12 cellular contexts compared by ENCODE assay signal in the genomic region with DNA sequence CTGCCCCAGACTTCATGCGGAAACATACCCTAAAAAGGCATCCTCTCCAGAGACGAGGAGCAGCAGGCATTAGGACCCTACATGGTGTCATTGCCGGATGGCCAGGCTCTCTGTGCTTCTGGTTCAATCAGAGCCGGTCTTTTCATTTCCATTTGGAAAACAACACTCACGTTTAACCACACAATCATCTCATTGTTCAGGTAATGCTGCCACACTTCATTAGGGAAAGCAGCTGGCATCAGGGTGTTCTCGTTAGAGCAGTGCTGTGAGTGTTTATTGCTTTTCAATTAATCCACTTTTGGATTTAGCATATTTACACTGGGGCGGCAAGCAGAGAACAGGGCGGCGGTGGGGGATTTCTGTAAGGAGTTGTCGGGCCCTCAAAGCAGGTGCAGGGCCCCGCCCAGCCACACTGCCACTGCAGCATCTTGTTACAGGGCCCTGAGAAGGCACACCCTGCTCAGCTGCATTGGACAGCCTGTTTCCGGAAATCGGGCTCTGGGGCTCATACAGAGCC.
DNase-seq lines count a peak whose midpoint lies in the region; ATAC-seq and TF ChIP-seq lines count a peak whose summit lies in the region.
"Had no signal": no experiment of that assay in that cellular context is flagged by ENCODE, and none has a peak within 500 bp of the region (broad histone marks: within the 10 kb centered on the region; RNA-seq: fewer than 3 reads in every experiment).

No MANE protein-coding gene starts in this region.

- no peaks in the 10 kb centered on the region for H3K4me1 ChIP-seq in mucosa of descending colon (ENCODE audit: low read depth)
- H3K4me1 ChIP-seq: thyroid gland had no signal

- no peak overlapping the region for H3K4me3 ChIP-seq in mucosa of descending colon
- H3K4me3 ChIP-seq in lower leg skin (ENCODE audit: low read depth, poor library complexity, severe bottlenecking): no peak overlapping the region
- H3K4me3 ChIP-seq: K562, thyroid gland had no signal

- DNase-seq in COR-L47 (lab: John Stamatoyannopoulos, UW) (peak; percentile 97), NCI-H187 treated with DMSO at 0.1 percent for 48 hours (lab: John Stamatoyannopoulos, UW) (peak; percentile 99), mucosa of descending colon (peak; percentile 66 to 80 (median 68)), lower leg skin (ENCODE audit: low spot score in 2 of 2) (no peak)
- no peak for DNase-seq in stimulated activated CD4-positive, alpha-beta T cell treated with anti-CD3 and anti-CD28 coated beads, Interleukin-2, amount 100 ng/mL, for 48 hours
- DNase-seq in activated T-cell treated with anti-CD3 and anti-CD28 coated beads, Interleukin-2, amount 50 U/mL, for 48 hours: no peak
- no peak for DNase-seq in stimulated activated CD4-positive, alpha-beta T cell treated with anti-CD3 and anti-CD28 coated beads, Interleukin-4, amount 100 ng/mL, for 4 hours
- DNase-seq: activated CD4-positive, alpha-beta T cell treated with anti-CD3 and anti-CD28 coated beads, Interleukin-2, amount 10 ng/mL, durations not matched to agents 24 days and 14 days; GF-D8; thyroid gland had no signal

- no peaks in the 10 kb centered on the region for H3K9me3 ChIP-seq in mucosa of descending colon
- H3K9me3 ChIP-seq: thyroid gland had no signal

- H3K27ac ChIP-seq in angular gyrus (ENCODE audit: low read depth, low read length): peak overlapping the region; percentile 37
- H3K27ac ChIP-seq: thyroid gland had no signal

- TF ChIP-seq CTCF in mucosa of descending colon (IDR thresholded peaks at IDR 0.05) (no peak), lower leg skin (IDR thresholded peaks at IDR 0.05) (no peak)

- no peaks in the 10 kb centered on the region for H3K36me3 ChIP-seq in mucosa of descending colon (ENCODE audit: low read depth)
- H3K36me3 ChIP-seq: thyroid gland had no signal

- no peak for TF ChIP-seq POLR2A in lower leg skin (IDR thresholded peaks at IDR 0.05)

- WGBS in lower leg skin, 2 donors: 24 to 41% methylated on average over 13 of the region's 13 CpGs

- intact Hi-C loops in mucosa of descending colon (cut with DNase I, micrococcal nuclease): no loop called here
- intact Hi-C loops in lower leg skin (cut with DNase I; ENCODE audit: low total_unique reads): no loop called here

- ATAC-seq in mucosa of descending colon: peak; percentile 95
- ATAC-seq: K562 had no signal

Comparison
In these comparisons a context has a peak if more than half of its experiments do, and no peak if none do; other contexts are left out.
1. DNase-seq: peak in COR-L47 (single experiment), NCI-H187 treated with DMSO at 0.1 percent for 48 hours (single experiment) and mucosa of descending colon (3 of 3); none in stimulated activated CD4-positive, alpha-beta T cell treated with anti-CD3 and anti-CD28 coated beads, Interleukin-2, amount 100 ng/mL, for 48 hours (0 of 2), activated T-cell treated with anti-CD3 and anti-CD28 coated beads, Interleukin-2, amount 50 U/mL, for 48 hours (0 of 2), stimulated activated CD4-positive, alpha-beta T cell treated with anti-CD3 and anti-CD28 coated beads, Interleukin-4, amount 100 ng/mL, for 4 hours (0 of 2) and lower leg skin (0 of 2).